Comparison of ENCODE assay signal across 23 cellular contexts in genomic region chr3:127954642-127955041, GRCh38. TPM values are rescaled to one million over a fixed set of nuclear protein-coding genes. Genes with fewer than 3 reads are reported as not detected.
A peak's percentile ranks its signal among the peaks of the same experiment; 100 is the strongest.
DNase-seq lines count a peak whose midpoint lies in the region; ATAC-seq and TF ChIP-seq lines count a peak whose summit lies in the region.
"Had no signal": no experiment of that assay in that cellular context is flagged by ENCODE, and none has a peak within 500 bp of the region (broad histone marks: within the 10 kb centered on the region; RNA-seq: fewer than 3 reads in every experiment).

No MANE protein-coding gene starts in this region.

- no peaks in the 10 kb centered on the region for H3K36me3 Mint-ChIP-seq in chondrocyte (ENCODE audit: low read depth)
- H3K36me3 Mint-ChIP-seq: WTC11 had no signal

- peak; percentile 85 for ATAC-seq in Right ventricle myocardium inferior
- ATAC-seq in aorta (ENCODE audit: low FRiP score), result peak; percentile 82
- ATAC-seq: esophagus mucosa, left lobe of liver, mucosa of descending colon, WTC11 had no signal

- no peaks in the 10 kb centered on the region for H3K27me3 Mint-ChIP-seq in chondrocyte (ENCODE audit: low read depth)

- H3K4me3 Mint-ChIP-seq in chondrocyte (ENCODE audit: unreplicated experiment), result no peak overlapping the region
- H3K4me3 Mint-ChIP-seq: neural crest cell, WTC11 had no signal

- H3K36me3 ChIP-seq in aorta (ENCODE audit: control insufficient read depth in 1 of 2, insufficient read depth in 2 of 2, low read length in 1 of 2), result no peaks in the 10 kb centered on the region
- H3K36me3 ChIP-seq: breast epithelium had no signal

- no peaks in the 10 kb centered on the region for H3K27me3 ChIP-seq in aorta (ENCODE audit: control insufficient read depth in 1 of 2, insufficient read depth in 2 of 2, low read length in 1 of 2)
- H3K27me3 ChIP-seq: breast epithelium had no signal

- H3K9me3 Mint-ChIP-seq in chondrocyte (ENCODE audit: low read depth), result no peaks in the 10 kb centered on the region
- H3K9me3 Mint-ChIP-seq: neural crest cell, WTC11 had no signal

- H3K27ac ChIP-seq in aorta (ENCODE audit: low read depth in 1 of 2, low read length in 2 of 2), result peak overlapping the region in 1 of 2 donors; percentile 8
- H3K27ac ChIP-seq: breast epithelium had no signal

- WGBS in aorta, 2 donors, result 24 to 29% methylated on average over 6 of the region's 6 CpGs

- no peaks in the 10 kb centered on the region for H3K4me1 ChIP-seq in aorta (ENCODE audit: control insufficient read depth in 1 of 2, insufficient read depth in 2 of 2, low read length in 2 of 2)
- H3K4me1 ChIP-seq: breast epithelium had no signal

- intact Hi-C loops in Right ventricle myocardium inferior (cut with DNase I), result no loop called here
- intact Hi-C loops in aorta (cut with DNase I), result loop anchor here (5.0 to 10.0 kb wide), 5 partner anchors 37 to 302 kb away; partner anchors contain the start of genes KBTBD12 (in 2 of the 2) and MGLL (in 1 of the 2)

- TF ChIP-seq CTCF in chondrocyte (IDR thresholded peaks at IDR 0.05), result no peak

- H3K4me3 ChIP-seq in aorta (ENCODE audit: low read length in 2 of 2), result no peak overlapping the region
- H3K4me3 ChIP-seq: breast epithelium, mucosa of descending colon had no signal

- H3K27ac Mint-ChIP-seq in chondrocyte (ENCODE audit: unreplicated experiment), result no peak overlapping the region
- H3K27ac Mint-ChIP-seq: WTC11 had no signal

- peaks cover 26% of the 10 kb centered on the region for H3K4me1 Mint-ChIP-seq in chondrocyte (ENCODE audit: low read depth)

- H3K9me3 ChIP-seq in aorta (ENCODE audit: control insufficient read depth, low read length), result no peaks in the 10 kb centered on the region
- H3K9me3 ChIP-seq: breast epithelium, Caco-2, mucosa of descending colon had no signal

- DNase-seq in SKM-1 treated with dmso at 0.1 percent for 144 hours (lab: John Stamatoyannopoulos, UW; ENCODE audit: unreplicated experiment), result peak; percentile 34
- no peak for DNase-seq in SKM-1 (lab: John Stamatoyannopoulos, UW; ENCODE audit: unreplicated experiment)
- DNase-seq in Right ventricle myocardium inferior (ENCODE audit: missing footprints), result no peak
- DNase-seq in midbrain (lab: John Stamatoyannopoulos, UW), result peak; percentile 27
- DNase-seq in aorta, result peak; percentile 64 to 77
- no peak for DNase-seq in chondrocyte (ENCODE audit: low spot score)
- no peak for DNase-seq in NCI-H345 (lab: John Stamatoyannopoulos, UW)
- DNase-seq in NCI-H2227 (lab: John Stamatoyannopoulos, UW; ENCODE audit: unreplicated experiment), result no peak
- DNase-seq: activated CD4-positive, alpha-beta T cell treated with anti-CD3 and anti-CD28 coated beads, Interleukin-2, amount 50 U/mL, for 4 hours; activated effector memory CD4-positive, alpha-beta T cell treated with anti-CD3 and anti-CD28 coated beads, Interleukin-2, amount 50 U/mL, for 16 hours; Caco-2; effector CD8-positive, alpha-beta T cell; Kasumi-1; mucosa of descending colon; NCI-H1417; OCI-M1 had no signal

RNA-seq across cellular contexts. Expression of gene KBTBD12, which starts 39.6 kb away (rescaled TPM):
- total RNA-seq in Right ventricle myocardium inferior (29.7 TPM), aorta (1 to 10 TPM; 4.5 to 7.6 TPM), chondrocyte (not detected in 3 replicates)
- polyA plus RNA-seq in aorta, result 1 to 10 TPM in 1 of 2 donors, under 1 TPM in 1; 0.28 to 4.1 TPM
- total RNA-seq: Caco-2; esophagus mucosa; neural crest cell; T-helper 2 cell treated with Interferon-gamma antibody and Interleukin-4, amounts not matched to agents 100 ng/mL and 5 ng/mL, for 36 hours had no signal
- polyA plus RNA-seq: BJ had no signal

Comparison
In these comparisons a context has a peak if more than half of its experiments do, and no peak if none do; other contexts are left out.
1. DNase-seq: peak in SKM-1 treated with dmso at 0.1 percent for 144 hours (single experiment), midbrain (single experiment) and aorta (2 of 2); none in SKM-1 (single experiment), Right ventricle myocardium inferior (single experiment), chondrocyte (single experiment), NCI-H345 (single experiment) and NCI-H2227 (single experiment).